15 cellular contexts compared by ENCODE assay signal in the genomic region with DNA sequence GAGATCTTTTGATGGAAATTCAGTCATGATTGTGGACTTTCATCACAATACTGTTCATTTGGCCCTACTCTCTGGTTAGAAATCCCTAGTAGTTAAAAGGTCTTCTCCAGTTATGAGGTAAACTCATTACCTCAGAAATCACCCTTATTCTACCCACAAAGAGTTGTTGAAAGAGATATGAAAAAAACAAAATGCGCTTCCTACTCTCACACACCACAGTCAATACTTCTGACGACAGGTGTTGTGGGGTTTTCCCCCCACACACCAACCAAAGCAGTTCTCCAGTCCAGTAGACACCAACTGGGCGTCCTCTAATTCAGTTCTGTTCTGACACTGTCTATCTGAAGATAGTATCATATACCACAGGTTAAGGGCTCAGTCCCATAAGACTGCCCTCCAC. TPM values are rescaled to one million over a fixed set of nuclear protein-coding genes. Genes with fewer than 3 reads are reported as not detected.
DNase-seq lines count a peak whose midpoint lies in the region; ATAC-seq, FAIRE-seq and TF ChIP-seq lines count a peak whose summit lies in the region.
"Had no signal": no experiment of that assay in that cellular context is flagged by ENCODE, and none has a peak within 500 bp of the region (broad histone marks: within the 10 kb centered on the region; RNA-seq: fewer than 3 reads in every experiment).

No MANE protein-coding gene starts in this region.

- no peaks in the 10 kb centered on the region for H3K9me3 ChIP-seq in GM12878 (replicated peaks; ENCODE audit: control insufficient read depth, insufficient read depth, low read length)
- H3K9me3 ChIP-seq: thoracic aorta had no signal

- H4K20me1 ChIP-seq in GM12878 (ENCODE audit: control insufficient read depth, insufficient read depth), result no peaks in the 10 kb centered on the region

- intact Hi-C loops in GM12878 (cut with micrococcal nuclease; ENCODE audit: unreplicated experiment), result no loop called here

- BruUV-seq in GM12878 (replicated peaks; lab: Mats Ljungman, UMichigan), result no TSS peak

- RAD21 ChIA-PET in GM12878 (lab: Charles Lee; ENCODE audit: unreplicated experiment), result no interaction called here

- POLR2A ChIA-PET in GM12878 (lab: Charles Lee), result no interaction called here

- H3K27me3 ChIP-seq in GM12878 (replicated peaks in 1 of 2; ENCODE audit: control insufficient read depth in 2 of 2, insufficient read depth in 2 of 2, low read length in 1 of 2), result no peaks in the 10 kb centered on the region

- peaks cover 6% of the 10 kb centered on the region; the same call in 1 of the 2 replicates for H3K4me1 ChIP-seq in GM12878 (ENCODE audit: control insufficient read depth, insufficient read depth, low read length)

- TF ChIP-seq CTCF in GM12878 (IDR thresholded peaks at IDR 0.05 in 2 of 3, conservative IDR thresholded peaks at IDR 0.05 in 1 of 3; ENCODE audit: control insufficient read depth in 2 of 3, extremely low read depth in 1 of 3, insufficient read depth in 1 of 3, low read depth in 3 of 3, low read length in 3 of 3), result no peak

- H2AFZ ChIP-seq in GM12878 (ENCODE audit: control insufficient read depth, low read depth, low read length), result no peak overlapping the region

- WGBS in GM12878 (ENCODE audit: insufficient coverage, insufficient replicate concordance, low lambda C conversion rate, missing lambda C conversion rate), result 0% methylated on average over 3 of the region's 3 CpGs

- DNase-seq in GM12878 (ENCODE audit: low read depth, low spot score) (peak; percentile 34), 8988T (no peak), NCI-H510A treated with DMSO at 0.1 percent for 48 hours (lab: John Stamatoyannopoulos, UW) (no peak)
- DNase-seq in activated CD4-positive, alpha-beta T cell treated with anti-CD3 and anti-CD28 coated beads for 1 hour, result no peak
- no peak for DNase-seq in activated naive CD4-positive, alpha-beta T cell (lab: John Stamatoyannopoulos, UW)
- DNase-seq: activated gamma-delta T cell; CD4-positive, alpha-beta memory T cell; islet precursor cell; NCI-H1694; stimulated activated CD4-positive, alpha-beta T cell treated with anti-CD3 and anti-CD28 coated beads, Interleukin-4, amount 100 ng/mL, for 24 hours had no signal

- no peaks in the 10 kb centered on the region for H3K36me3 ChIP-seq in GM12878 (ENCODE audit: control insufficient read depth in 2 of 2, insufficient read depth in 2 of 2, low read length in 1 of 2)
- H3K36me3 ChIP-seq: thoracic aorta had no signal

- SMC1A ChIA-PET in GM12878 (lab: Charles Lee; ENCODE audit: uncharacterized antibody, unreplicated experiment), result interaction anchor here (0.9 kb wide), 1 partner anchor 11 kb away, joined by 3 read pairs; no protein-coding TSS in a partner anchor

- no peak overlapping the region for H3K27ac ChIP-seq in GM12878 (ENCODE audit: control insufficient read depth, insufficient read depth)
- H3K27ac ChIP-seq: thoracic aorta, VCaP had no signal

- no peak for TF ChIP-seq POLR2A in GM12878 (IDR thresholded peaks at IDR 0.05; ENCODE audit: low read depth, low read length)

- H3K4me3 ChIP-seq in GM12878, result no peak overlapping the region
- H3K4me3 ChIP-seq: thoracic aorta had no signal

- no peaks in the 10 kb centered on the region for H3K79me2 ChIP-seq in GM12878 (ENCODE audit: control insufficient read depth, insufficient read depth, low read length)

- ATAC-seq in GM18858 (IDR thresholded peaks at IDR 0.05; ENCODE audit: unreplicated experiment) (peak; percentile 98), GM21447 (IDR thresholded peaks at IDR 0.05; ENCODE audit: unreplicated experiment) (peak; percentile 94), HG03064 (IDR thresholded peaks at IDR 0.05; ENCODE audit: low read depth, unreplicated experiment) (peak; percentile 75), GM12878 (peak; percentile 99)

- peak; percentile 47 for FAIRE-seq in GM12878 (lab: Jason Lieb, UNC)

- in situ Hi-C loops in GM12878 (cut with MboI), result no loop called here

- 0 out of 2 replicates have a peak overlapping the region, but pooled peaks have one; percentile 12 for H3K4me2 ChIP-seq in GM12878 (ENCODE audit: control insufficient read depth, insufficient read depth)

- no peak for TF ChIP-seq EP300 in GM12878 (IDR thresholded peaks at IDR 0.05; ENCODE audit: borderline replicate concordance in 1 of 2, control insufficient read depth in 1 of 2, low read depth in 2 of 2, low read length in 2 of 2)

- CTCF ChIA-PET in GM12878 (lab: Yijun Ruan, JAX), result no interaction called here

- no peak for TF ChIP-seq RAD21 in GM12878 (IDR thresholded peaks at IDR 0.05; ENCODE audit: insufficient read depth, low read depth, low read length)

- H3K9ac ChIP-seq in GM12878 (ENCODE audit: control insufficient read depth, insufficient read depth, low read length), result no peak overlapping the region

TF ChIP-seq in GM12878, 131 proteins besides CTCF, POLR2A, EP300 and RAD21 (continues in another document):
- TF ChIP-seq ZNF622 (IDR thresholded peaks at IDR 0.05), result no peak
- TF ChIP-seq NR2F1 (conservative IDR thresholded peaks at IDR 0.05), result no peak
- TF ChIP-seq, protein P1, sequence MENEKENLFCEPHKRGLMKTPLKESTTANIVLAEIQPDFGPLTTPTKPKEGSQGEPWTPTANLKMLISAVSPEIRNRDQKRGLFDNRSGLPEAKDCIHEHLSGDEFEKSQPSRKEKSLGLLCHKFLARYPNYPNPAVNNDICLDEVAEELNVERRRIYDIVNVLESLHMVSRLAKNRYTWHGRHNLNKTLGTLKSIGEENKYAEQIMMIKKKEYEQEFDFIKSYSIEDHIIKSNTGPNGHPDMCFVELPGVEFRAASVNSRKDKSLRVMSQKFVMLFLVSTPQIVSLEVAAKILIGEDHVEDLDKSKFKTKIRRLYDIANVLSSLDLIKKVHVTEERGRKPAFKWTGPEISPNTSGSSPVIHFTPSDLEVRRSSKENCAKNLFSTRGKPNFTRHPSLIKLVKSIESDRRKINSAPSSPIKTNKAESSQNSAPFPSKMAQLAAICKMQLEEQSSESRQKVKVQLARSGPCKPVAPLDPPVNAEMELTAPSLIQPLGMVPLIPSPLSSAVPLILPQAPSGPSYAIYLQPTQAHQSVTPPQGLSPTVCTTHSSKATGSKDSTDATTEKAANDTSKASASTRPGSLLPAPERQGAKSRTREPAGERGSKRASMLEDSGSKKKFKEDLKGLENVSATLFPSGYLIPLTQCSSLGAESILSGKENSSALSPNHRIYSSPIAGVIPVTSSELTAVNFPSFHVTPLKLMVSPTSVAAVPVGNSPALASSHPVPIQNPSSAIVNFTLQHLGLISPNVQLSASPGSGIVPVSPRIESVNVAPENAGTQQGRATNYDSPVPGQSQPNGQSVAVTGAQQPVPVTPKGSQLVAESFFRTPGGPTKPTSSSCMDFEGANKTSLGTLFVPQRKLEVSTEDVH (IDR thresholded peaks at IDR 0.05; ENCODE audit: low read depth, partially characterized antibody), result no peak
- TF ChIP-seq NFIC (IDR thresholded peaks at IDR 0.05; ENCODE audit: low read depth, low read length), result 0 out of 2 replicates have a peak, but pooled peaks have one; percentile 22
- TF ChIP-seq BCL11A (IDR thresholded peaks at IDR 0.05; ENCODE audit: low read depth, low read length), result 0 out of 2 replicates have a peak, but pooled peaks have one; percentile 25
- no peak for TF ChIP-seq CBX3 (IDR thresholded peaks at IDR 0.05; ENCODE audit: borderline replicate concordance, low read depth)
- no peak for TF ChIP-seq TBL1XR1 (IDR thresholded peaks at IDR 0.05; ENCODE audit: low read depth, low read length)
- TF ChIP-seq MEF2A (IDR thresholded peaks at IDR 0.05; ENCODE audit: insufficient read depth, low read depth, low read length), result no peak
- TF ChIP-seq MXI1 (IDR thresholded peaks at IDR 0.05; ENCODE audit: low read depth, low read length), result no peak
- TF ChIP-seq HDAC2 (IDR thresholded peaks at IDR 0.05), result no peak
- TF ChIP-seq SUPT20H (IDR thresholded peaks at IDR 0.05; ENCODE audit: borderline replicate concordance, control insufficient read depth, low read depth, low read length), result no peak

RNA-seq across cellular contexts. Expression of a gene that starts 54.9 kb away (rescaled TPM):
- total RNA-seq in GM12878 (2013; cell fraction: nucleolus; rRNA removed), result 19.3 and 21.6 TPM in 2 replicates
- total RNA-seq in GM12878 (2014; rRNA removed) (6.9 and 7.0 TPM in 2 replicates), GM12878 (2014; rRNA removed; fragmentation: Illumina TruSeq; extraction: Trizol) (8.9 and 9.9 TPM in 2 replicates), GM12878 (2021) (12.7 and 13.6 TPM in 2 replicates)
- 3.3 TPM for polyA plus RNA-seq in GM12878 (2011; ENCODE audit: low read depth)
- polyA plus RNA-seq in GM12878 (2011; rRNA removed) (7.7 and 9.8 TPM in 2 replicates), GM12878 (2014; fragmentation: Illumina TruSeq; extraction: Trizol) (11.9 and 13.9 TPM in 2 replicates), GM12878 (2014; fragmentation: Nextera tagmentation; extraction: Ambion mirVana) (10 to 100 TPM in 1 of 2 experiments, 1 to 10 TPM in 1; 6.6 to 13.1 TPM), GM12878 (2014; rRNA removed) (7.7 TPM in 2 replicates), GM12878 (2016; fragmentation: Nextera tagmentation; extraction: Ambion mirVana) (10 to 100 TPM in 1 of 2 experiments, 1 to 10 TPM in 1; 9.8 to 10.3 TPM)
- polyA plus RNA-seq in GM12878 (2011; cell fraction: cytosol; rRNA removed), result 2.9 and 3.2 TPM in 2 replicates
- 5.7 and 6.3 TPM in 2 replicates for polyA plus RNA-seq in GM12878 (2011; cell fraction: nucleus; rRNA removed)
- polyA plus RNA-seq in GM12878 (2012), result 5.5 and 5.8 TPM in 2 replicates
- polyA minus RNA-seq in GM12878 (2011; rRNA and poly(A)+ RNA removed), result 4.5 and 6.0 TPM in 2 replicates
- 1.8 and 2.8 TPM in 2 replicates for polyA minus RNA-seq in GM12878 (2011; cell fraction: cytosol; rRNA and poly(A)+ RNA removed)
- 8.7 and 12.2 TPM in 2 replicates for polyA minus RNA-seq in GM12878 (2011; cell fraction: nucleus; rRNA and poly(A)+ RNA removed)

RNA-seq across cellular contexts. Expression of a gene that starts 55.0 kb away (rescaled TPM):
- 72.2 and 76.0 TPM in 2 replicates for total RNA-seq in GM12878 (2013; cell fraction: nucleolus; rRNA removed)
- total RNA-seq in GM12878 (2014; rRNA removed) (4.3 and 5.1 TPM in 2 replicates), GM12878 (2014; rRNA removed; fragmentation: Illumina TruSeq; extraction: Trizol) (5.0 and 5.5 TPM in 2 replicates), GM12878 (2021) (3.6 and 4.5 TPM in 2 replicates)
- polyA plus RNA-seq in GM12878 (2011; ENCODE audit: low read depth), result 1.6 TPM
- polyA plus RNA-seq in GM12878 (2011; rRNA removed) (7.0 and 12.4 TPM in 2 replicates), GM12878 (2014; fragmentation: Illumina TruSeq; extraction: Trizol) (2.6 and 4.5 TPM in 2 replicates), GM12878 (2014; fragmentation: Nextera tagmentation; extraction: Ambion mirVana) (1 to 10 TPM; 2.9 TPM), GM12878 (2014; rRNA removed) (2.0 and 4.2 TPM in 2 replicates), GM12878 (2016; fragmentation: Nextera tagmentation; extraction: Ambion mirVana) (1 to 10 TPM; 3.7 to 4.9 TPM)
- 2.1 and 2.4 TPM in 2 replicates for polyA plus RNA-seq in GM12878 (2011; cell fraction: cytosol; rRNA removed)
- 9.0 and 11.6 TPM in 2 replicates for polyA plus RNA-seq in GM12878 (2011; cell fraction: nucleus; rRNA removed)
- polyA plus RNA-seq in GM12878 (2012), result 2.7 and 2.8 TPM in 2 replicates
- 6.4 and 7.9 TPM in 2 replicates for polyA minus RNA-seq in GM12878 (2011; rRNA and poly(A)+ RNA removed)
- polyA minus RNA-seq in GM12878 (2011; cell fraction: cytosol; rRNA and poly(A)+ RNA removed), result 1.9 TPM in 1 of 2 replicates, not detected in the other
- 15.6 and 24.6 TPM in 2 replicates for polyA minus RNA-seq in GM12878 (2011; cell fraction: nucleus; rRNA and poly(A)+ RNA removed)
